Comparison of ENCODE assay signal across 20 cellular contexts in the genomic region with DNA sequence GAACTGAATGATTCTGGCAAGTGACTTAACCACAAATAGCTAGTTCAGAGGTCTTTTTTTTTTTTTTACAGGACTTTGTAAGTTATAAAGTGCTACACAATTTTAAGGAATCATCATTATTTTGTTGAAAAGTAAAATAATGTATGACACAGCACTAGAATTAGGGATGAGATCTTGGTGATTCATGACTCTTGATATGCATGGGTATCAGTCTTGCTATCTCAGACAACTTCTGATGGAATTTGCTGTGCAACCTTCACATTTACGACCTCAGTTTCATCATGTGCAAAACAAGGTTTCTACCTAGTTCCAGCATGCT. TPM values are rescaled to one million over a fixed set of nuclear protein-coding genes. Genes with fewer than 3 reads are reported as not detected.
DNase-seq lines count a peak whose midpoint lies in the region; ATAC-seq, FAIRE-seq and TF ChIP-seq lines count a peak whose summit lies in the region.
"Had no signal": no experiment of that assay in that cellular context is flagged by ENCODE, and none has a peak within 500 bp of the region (broad histone marks: within the 10 kb centered on the region; RNA-seq: fewer than 3 reads in every experiment).

No MANE protein-coding gene starts in this region.

- H4K5ac ChIP-seq in IMR-90 (ENCODE audit: low read depth, low read length), result no peak overlapping the region

- 0 out of 2 replicates have a peak overlapping the region, but pooled peaks have one; percentile 45 for H3K14ac ChIP-seq in IMR-90 (replicated peaks; ENCODE audit: low read depth, low read length)
- H3K14ac ChIP-seq in trophoblast cell (ENCODE audit: low read length), result no peak overlapping the region

- H3K36me3 ChIP-seq in IMR-90 (ENCODE audit: control insufficient read depth, insufficient read depth, low read length) (no peaks in the 10 kb centered on the region), K562 (ENCODE audit: control insufficient read depth, insufficient read depth, low read length) (no peaks in the 10 kb centered on the region), trophoblast cell (ENCODE audit: control insufficient read depth in 1 of 2, insufficient read depth in 2 of 2, low read length in 2 of 2) (no peaks in the 10 kb centered on the region)
- H3K36me3 ChIP-seq: BE2C had no signal

- no peak for FAIRE-seq in A549 (lab: Jason Lieb, UNC)
- peak; percentile 6 for FAIRE-seq in K562 (lab: Jason Lieb, UNC)
- FAIRE-seq: GM12892, GM18507 had no signal

- BruUV-seq in IMR-90 (replicated peaks; lab: Mats Ljungman, UMichigan), result no TSS peak
- BruUV-seq in K562 (replicated peaks; lab: Mats Ljungman, UMichigan), result no TSS peak

- H3K27me3 ChIP-seq in IMR-90 (ENCODE audit: control insufficient read depth, insufficient read depth, low read length) (no peaks in the 10 kb centered on the region), K562 (ENCODE audit: control insufficient read depth in 2 of 2, insufficient read depth in 2 of 2, low read length in 2 of 2) (no peaks in the 10 kb centered on the region), trophoblast cell (ENCODE audit: insufficient read depth, low read length) (no peaks in the 10 kb centered on the region)
- H3K27me3 ChIP-seq: BE2C had no signal

- H3K9me1 ChIP-seq in IMR-90 (ENCODE audit: insufficient read depth, low read length), result peaks cover 4% of the 10 kb centered on the region; the same call in 1 of the 2 replicates
- H3K9me1 ChIP-seq in K562 (ENCODE audit: control insufficient read depth, insufficient read depth, low read length), result no peaks in the 10 kb centered on the region

- H3K18ac ChIP-seq in IMR-90 (ENCODE audit: low read depth, low read length) (no peak overlapping the region), trophoblast cell (ENCODE audit: low read length) (no peak overlapping the region)

- H2BK5ac ChIP-seq in IMR-90 (ENCODE audit: low read depth, low read length, poor library complexity, severe bottlenecking) (no peak overlapping the region), trophoblast cell (ENCODE audit: low read depth, low read length, poor library complexity) (no peak overlapping the region)

- no peak overlapping the region for H2BK15ac ChIP-seq in IMR-90 (ENCODE audit: low read depth, low read length)

- H4K12ac ChIP-seq in trophoblast cell (ENCODE audit: low read depth, low read length), result no peak overlapping the region

- no peak for TF ChIP-seq RAD21 in A549 (conservative IDR thresholded peaks at IDR 0.05 in 1 of 2, IDR thresholded peaks at IDR 0.05 in 1 of 2)
- TF ChIP-seq RAD21 in IMR-90 (IDR thresholded peaks at IDR 0.05; ENCODE audit: low read length), result no peak
- no peak for TF ChIP-seq RAD21 in K562 (CRISPR knock-in tag; conservative IDR thresholded peaks at IDR 0.05 in 1 of 2, IDR thresholded peaks at IDR 0.05 in 1 of 2)

- H3K4ac ChIP-seq in IMR-90 (ENCODE audit: low read depth, low read length), result no peak overlapping the region
- no peak overlapping the region for H3K4ac ChIP-seq in trophoblast cell (ENCODE audit: low read depth, low read length)

- POLR2A ChIA-PET in A549 (lab: Yijun Ruan, JAX) (no interaction called here), IMR-90 (lab: Charles Lee; ENCODE audit: unreplicated experiment) (no interaction called here), K562 (lab: Yijun Ruan, JAX) (interaction anchor here (0.7 to 0.9 kb wide), 2 partner anchors 11 to 12 kb away, joined by 3 to 4 read pairs; no protein-coding TSS in a partner anchor)

- H4K91ac ChIP-seq in IMR-90 (ENCODE audit: insufficient read depth, low read depth, low read length) (no peak overlapping the region), trophoblast cell (ENCODE audit: low read depth, low read length) (no peak overlapping the region)

- no peak overlapping the region for H3K4me3 ChIP-seq in A549
- H3K4me3 ChIP-seq in IMR-90 (ENCODE audit: insufficient read depth, low read depth, low read length), result no peak overlapping the region
- H3K4me3 ChIP-seq in K562, result no peak overlapping the region
- H3K4me3 ChIP-seq in trophoblast cell (ENCODE audit: low read depth, low read length), result no peak overlapping the region

- DNase-seq in A549 (ENCODE audit: low read depth in 1 of 2, low spot score in 1 of 2) (no peak), IMR-90 (no peak), K562 (ENCODE audit: extremely low read depth in 1 of 4, low spot score in 3 of 4) (no peak), trophoblast cell (peak; percentile 75 to 88), activated T-cell treated with anti-CD3 and anti-CD28 coated beads for 4 hours (no peak), globus pallidus (ENCODE audit: low spot score) (no peak)
- DNase-seq: ACHN; BE2C; CD4-positive, CD25-positive, alpha-beta regulatory T cell; CD8-positive, alpha-beta memory T cell; COR-L47; DMS 273 treated with DMSO at 0.1 percent for 48 hours; GDM1; GOT3; H7; HFFc6 had no signal

- no peak for TF ChIP-seq POLR2A in A549 (IDR thresholded peaks at IDR 0.05; ENCODE audit: low read length)
- no peak for TF ChIP-seq POLR2A in IMR-90 (IDR thresholded peaks at IDR 0.05; ENCODE audit: low read depth, low read length)
- no peak for TF ChIP-seq POLR2A in K562 (conservative IDR thresholded peaks at IDR 0.05)

- H4K8ac ChIP-seq in IMR-90 (ENCODE audit: low read depth in 2 of 2, low read length in 2 of 2), result no peak overlapping the region
- H4K8ac ChIP-seq in trophoblast cell (ENCODE audit: low read depth, low read length), result no peak overlapping the region

- dilution Hi-C loops in IMR-90 (cut with HindIII; ENCODE audit: low sequenced_read_pairs, unreplicated experiment), result no loop called here

- TF ChIP-seq CTCF in A549 (IDR thresholded peaks at IDR 0.05), result no peak
- no peak for TF ChIP-seq CTCF in IMR-90 (conservative IDR thresholded peaks at IDR 0.05; ENCODE audit: low read depth, low read length)
- TF ChIP-seq CTCF in K562 (IDR thresholded peaks at IDR 0.05 in 2 of 3, conservative IDR thresholded peaks at IDR 0.05 in 1 of 3; ENCODE audit: insufficient read depth in 2 of 3, low read depth in 1 of 3, low read length in 3 of 3), result no peak

- H4K20me1 ChIP-seq in IMR-90 (ENCODE audit: insufficient read depth, low read length) (no peaks in the 10 kb centered on the region), K562 (replicated peaks; ENCODE audit: control insufficient read depth, insufficient read depth, low read length) (no peaks in the 10 kb centered on the region)

- intact Hi-C loops in IMR-90 (cut with micrococcal nuclease) (no loop called here), K562 (cut with micrococcal nuclease) (no loop called here)

- in situ Hi-C loops in IMR-90 (cut with MboI; ENCODE audit: low sequenced_read_pairs), result no loop called here
- in situ Hi-C loops in K562 (cut with MboI), result no loop called here

- H3K4me2 ChIP-seq in A549 (no peak overlapping the region), IMR-90 (ENCODE audit: low read depth, low read length) (no peak overlapping the region), K562 (ENCODE audit: insufficient read depth, low read length) (no peak overlapping the region), trophoblast cell (ENCODE audit: low read length) (no peak overlapping the region)

- ATAC-seq in A549 (no peak), IMR-90 (ENCODE audit: low read depth) (no peak), K562 (no peak)
- ATAC-seq: HCT116 had no signal

- H3K27ac ChIP-seq in A549 (no peak overlapping the region), IMR-90 (ENCODE audit: insufficient read depth, low read length) (no peak overlapping the region), K562 (ENCODE audit: extremely low read depth, low read depth, low read length) (no peak overlapping the region), trophoblast cell (ENCODE audit: low read depth, low read length) (no peak overlapping the region)
- H3K27ac ChIP-seq: HL-60 had no signal

- H2BK12ac ChIP-seq in trophoblast cell (ENCODE audit: low read length), result no peak overlapping the region

- H3K9me3 ChIP-seq in A549 (no peaks in the 10 kb centered on the region), IMR-90 (ENCODE audit: control insufficient read depth, insufficient read depth, low read length) (no peaks in the 10 kb centered on the region), K562 (replicated peaks; ENCODE audit: control insufficient read depth, insufficient read depth, low read depth, low read length) (no peaks in the 10 kb centered on the region), trophoblast cell (ENCODE audit: insufficient read depth, low read depth, low read length) (no peaks in the 10 kb centered on the region)
- H3K9me3 ChIP-seq: BE2C had no signal

- 0% methylated on average over 1 of the region's 1 CpG for WGBS in A549 (ENCODE audit: missing lambda C conversion rate)
- WGBS in IMR-90 (ENCODE audit: extremely low coverage in 2 of 2, insufficient read length in 1 of 2), 2 experiments, result no CpG with 5 or more reads among the region's 1 CpG
- WGBS in K562 (ENCODE audit: insufficient coverage, low coverage, missing lambda C conversion rate), result 0% methylated on average over 1 of the region's 1 CpG
- WGBS in trophoblast cell (ENCODE audit: extremely low coverage, insufficient coverage, insufficient read length), result no CpG with 5 or more reads among the region's 1 CpG

- H3K4me1 ChIP-seq in A549, result peaks cover 11% of the 10 kb centered on the region; the same call in 2 of the 3 replicates
- H3K4me1 ChIP-seq in IMR-90 (ENCODE audit: control insufficient read depth, insufficient read depth, low read length), result peaks cover 7% of the 10 kb centered on the region
- peaks cover 0 to 13% of the 10 kb centered on the region in 2 experiments; a peak in 3 of 5 replicates for H3K4me1 ChIP-seq in K562 (replicated peaks in 1 of 2; ENCODE audit: control insufficient read depth in 2 of 2, insufficient read depth in 2 of 2, low read length in 2 of 2)
- peaks cover 1 to 3% of the 10 kb centered on the region in 2 experiments for H3K4me1 ChIP-seq in trophoblast cell (ENCODE audit: control insufficient read depth in 1 of 2, insufficient read depth in 2 of 2, low read length in 2 of 2)
- H3K4me1 ChIP-seq: BE2C had no signal

- CTCF ChIA-PET in A549 (lab: Yijun Ruan, JAX) (no interaction called here), IMR-90 (lab: Yijun Ruan, JAX) (no interaction called here), K562 (lab: Yijun Ruan, JAX; ENCODE audit: low intra/inter-chr PET ratio) (no interaction called here)

- no peak overlapping the region for H2AK5ac ChIP-seq in IMR-90 (ENCODE audit: low read depth, low read length)
- no peak overlapping the region for H2AK5ac ChIP-seq in trophoblast cell (ENCODE audit: low read length)

- peak overlapping the region; percentile 76 for H2AK9ac ChIP-seq in IMR-90 (replicated peaks; ENCODE audit: low read depth, low read length, poor library complexity)

- H3K56ac ChIP-seq in IMR-90 (ENCODE audit: extremely low read depth, insufficient read depth, low read length), result no peak overlapping the region

- H3K79me1 ChIP-seq in IMR-90 (ENCODE audit: low read depth in 1 of 2, low read length in 2 of 2), result no peaks in the 10 kb centered on the region
- no peaks in the 10 kb centered on the region for H3K79me1 ChIP-seq in trophoblast cell (ENCODE audit: low read length)

- H2AFZ ChIP-seq in IMR-90 (replicated peaks; ENCODE audit: low read length, poor library complexity) (no peak overlapping the region), K562 (ENCODE audit: low read depth, low read length) (no peak overlapping the region), trophoblast cell (ENCODE audit: insufficient read depth, low read length, poor library complexity) (no peak overlapping the region)

- H3K79me2 ChIP-seq in K562 (ENCODE audit: control insufficient read depth, insufficient read depth, low read length) (no peaks in the 10 kb centered on the region), trophoblast cell (ENCODE audit: control insufficient read depth, insufficient read depth, low read length, poor library complexity) (no peaks in the 10 kb centered on the region)

- H3K9ac ChIP-seq in IMR-90 (ENCODE audit: low read depth, low read length), result no peak overlapping the region
- no peak overlapping the region for H3K9ac ChIP-seq in K562 (ENCODE audit: insufficient read depth in 1 of 2, low read depth in 2 of 2, low read length in 2 of 2)
- H3K9ac ChIP-seq in trophoblast cell (ENCODE audit: low read length), result no peak overlapping the region

- H3K23ac ChIP-seq in IMR-90 (ENCODE audit: low read depth, low read length), result no peak overlapping the region
- no peak overlapping the region for H3K23ac ChIP-seq in trophoblast cell (ENCODE audit: low read length)

- H2BK120ac ChIP-seq in IMR-90 (ENCODE audit: low read depth, low read length) (no peak overlapping the region), trophoblast cell (ENCODE audit: insufficient read depth, low read length, poor library complexity) (no peak overlapping the region)

- H2BK20ac ChIP-seq in IMR-90 (ENCODE audit: low read depth, low read length), result no peak overlapping the region

- TF ChIP-seq EP300 in A549 (IDR thresholded peaks at IDR 0.05) (no peak), K562 (IDR thresholded peaks at IDR 0.05; ENCODE audit: low read length) (no peak)

RNA-seq across cellular contexts. Expression of gene ROCK2, which starts 18.3 kb away (rescaled TPM):
- polyA plus RNA-seq in A549 (2011; rRNA removed) (33.4 and 38.7 TPM in 2 replicates), A549 (2017; fragmentation: RNase III; extraction: RNeasy Plus Mini Kit Qiagen cat#74134 plus additional on column Dnase treatment) (34.0 to 38.0 TPM (median 36.4 TPM) in 3 replicates), IMR-90 (2012; rRNA removed) (7.1 and 9.0 TPM in 2 replicates), K562 (2011; rRNA removed) (6.8 and 10.6 TPM in 2 replicates), K562 (2014; fragmentation: Illumina TruSeq; extraction: Trizol) (13.4 and 16.5 TPM in 2 replicates), K562 (2014; fragmentation: Nextera tagmentation; extraction: Ambion mirVana) (1 to 10 TPM; 4.9 to 6.0 TPM), K562 (2014; rRNA removed) (10.6 and 10.7 TPM in 2 replicates)
- 5.9 and 6.5 TPM in 2 replicates for polyA plus RNA-seq in A549 (2012; cell fraction: cytosol; rRNA removed)
- 4.2 and 6.9 TPM in 2 replicates for polyA plus RNA-seq in A549 (2012; cell fraction: nucleus; rRNA removed)
- polyA minus RNA-seq in A549 (2011; rRNA and poly(A)+ RNA removed), result 28.9 and 30.0 TPM in 2 replicates
- total RNA-seq in IMR-90 (2012; rRNA removed) (28.3 and 59.7 TPM in 2 replicates), K562 (2014; rRNA removed) (14.3 and 15.0 TPM in 2 replicates), K562 (2014; rRNA removed; fragmentation: Illumina TruSeq; extraction: Trizol) (28.4 and 35.3 TPM in 2 replicates), K562 (2015; rRNA removed; fragmentation: Illumina TruSeq; extraction: Trizol) (28.1 and 30.6 TPM in 2 replicates), K562 (2021) (21.2 and 22.1 TPM in 2 replicates)
- 1.2 and 1.8 TPM in 2 replicates for polyA plus RNA-seq in IMR-90 (2012; cell fraction: cytosol; rRNA removed)
- polyA plus RNA-seq in IMR-90 (2012; cell fraction: nucleus; rRNA removed; ENCODE audit: low replicate concordance), result 1.1 and 6.1 TPM in 2 replicates
- total RNA-seq in K562 (2011; cell fraction: chromatin; rRNA removed; ENCODE audit: low replicate concordance), result 16.6 and 83.8 TPM in 2 replicates
- 4.2 and 6.4 TPM in 2 replicates for total RNA-seq in K562 (2011; cell fraction: nucleolus; rRNA removed)
- 16.1 and 32.0 TPM in 2 replicates for total RNA-seq in K562 (2011; cell fraction: nucleoplasm; rRNA removed)
- polyA plus RNA-seq in K562 (2011; cell fraction: cytosol; rRNA removed), result 1.6 and 3.5 TPM in 2 replicates
- 4.2 and 5.4 TPM in 2 replicates for polyA plus RNA-seq in K562 (2011; cell fraction: nucleus; rRNA removed)
- 10.8 and 12.3 TPM in 2 replicates for polyA plus RNA-seq in K562 (2012)
- 47.6 and 51.9 TPM in 2 replicates for polyA minus RNA-seq in K562 (2011; rRNA and poly(A)+ RNA removed)
- polyA minus RNA-seq in K562 (2011; cell fraction: cytosol; rRNA and poly(A)+ RNA removed), result 13.8 and 19.1 TPM in 2 replicates
- 13.7 and 34.7 TPM in 2 replicates for polyA minus RNA-seq in K562 (2011; cell fraction: nucleus; rRNA and poly(A)+ RNA removed)
- 36.9 and 37.0 TPM in 2 replicates for polyA plus RNA-seq in trophoblast cell (2013)

Comparison
In these comparisons a context has a peak if more than half of its experiments do, and no peak if none do; other contexts are left out.
1. DNase-seq: peak in trophoblast cell (2 of 2); none in A549 (0 of 2), IMR-90 (single experiment), K562 (0 of 4), activated T-cell treated with anti-CD3 and anti-CD28 coated beads for 4 hours (single experiment) and globus pallidus (single experiment).
2. Of the 35 proteins assayed by ChIP-seq in both K562 and A549: peak only in K562: none; only in A549: MAFK; in both: none; in neither: 34.